ENCODE assay signal across 7 cellular contexts in genomic region chr22:46748206-46748947, GRCh38. TPM values are rescaled to one million over a fixed set of nuclear protein-coding genes. Genes with fewer than 3 reads are reported as not detected.
DNase-seq lines count a peak whose midpoint lies in the region; ATAC-seq and TF ChIP-seq lines count a peak whose summit lies in the region.

No MANE protein-coding gene starts in this region.

- H3K4me1 Mint-ChIP-seq in CD4-positive, CD25-positive, alpha-beta regulatory T cell = peaks cover 5 to 31% (median 19%) of the 10 kb centered on the region in 4 donors
- peaks cover 38% of the 10 kb centered on the region for H3K4me1 Mint-ChIP-seq in Calu3 (ENCODE audit: low read depth, unreplicated experiment)
- H3K4me1 Mint-ChIP-seq in dendritic cell treated with granulocyte-macrophage colony-stimulating factor and Interleukin-4, amounts not matched to agents 40 ng/mL and 50 ng/mL, for 4 days (ENCODE audit: low read depth) = peaks cover 49% of the 10 kb centered on the region

- H2AFZ ChIP-seq in parathyroid adenoma = no peak overlapping the region

- H3K9me3 Mint-ChIP-seq in CD4-positive, CD25-positive, alpha-beta regulatory T cell = no peaks in the 10 kb centered on the region
- no peaks in the 10 kb centered on the region for H3K9me3 Mint-ChIP-seq in Calu3 (ENCODE audit: low read depth, unreplicated experiment)
- H3K9me3 Mint-ChIP-seq in dendritic cell treated with granulocyte-macrophage colony-stimulating factor and Interleukin-4, amounts not matched to agents 40 ng/mL and 50 ng/mL, for 4 days = peaks cover under 1% of the 10 kb centered on the region

- H3K4me1 ChIP-seq in CD4-positive, CD25-positive, alpha-beta regulatory T cell (ENCODE audit: control insufficient read depth, insufficient read depth, low read length, poor library complexity, severe bottlenecking) = peaks cover 28% of the 10 kb centered on the region
- H3K4me1 ChIP-seq in parathyroid adenoma = no peaks in the 10 kb centered on the region

- no peaks in the 10 kb centered on the region for H3K79me2 ChIP-seq in parathyroid adenoma

- no peaks in the 10 kb centered on the region for H3K27me3 Mint-ChIP-seq in CD4-positive, CD25-positive, alpha-beta regulatory T cell
- no peaks in the 10 kb centered on the region for H3K27me3 Mint-ChIP-seq in Calu3 (ENCODE audit: unreplicated experiment)
- H3K27me3 Mint-ChIP-seq in dendritic cell treated with granulocyte-macrophage colony-stimulating factor and Interleukin-4, amounts not matched to agents 40 ng/mL and 50 ng/mL, for 4 days = peaks cover 22% of the 10 kb centered on the region

- H3K9me3 ChIP-seq in CD4-positive, CD25-positive, alpha-beta regulatory T cell (ENCODE audit: control insufficient read depth in 2 of 2, low read length in 2 of 2) = no peaks in the 10 kb centered on the region
- no peaks in the 10 kb centered on the region for H3K9me3 ChIP-seq in parathyroid adenoma (ENCODE audit: control insufficient read depth, low read length)

- no peak for ATAC-seq in CD4-positive, CD25-positive, alpha-beta regulatory T cell (ENCODE audit: low read depth in 2 of 2)
- ATAC-seq in HG03135 (IDR thresholded peaks at IDR 0.05; ENCODE audit: unreplicated experiment) = no peak

- H3K4me2 ChIP-seq in parathyroid adenoma (ENCODE audit: low read length) = no peak overlapping the region

- intact Hi-C loops in Calu3 (cut with micrococcal nuclease; ENCODE audit: unreplicated experiment) = no loop called here
- intact Hi-C loops in dendritic cell treated with granulocyte-macrophage colony-stimulating factor and Interleukin-4, amounts not matched to agents 40 ng/mL and 50 ng/mL, for 4 days (cut with micrococcal nuclease) = no loop called here

- H3K36me3 Mint-ChIP-seq in CD4-positive, CD25-positive, alpha-beta regulatory T cell = no peaks in the 10 kb centered on the region
- no peaks in the 10 kb centered on the region for H3K36me3 Mint-ChIP-seq in Calu3 (ENCODE audit: insufficient read depth, unreplicated experiment)
- H3K36me3 Mint-ChIP-seq in dendritic cell treated with granulocyte-macrophage colony-stimulating factor and Interleukin-4, amounts not matched to agents 40 ng/mL and 50 ng/mL, for 4 days (ENCODE audit: low read depth) = no peaks in the 10 kb centered on the region

- BruUV-seq in Calu3 (replicated peaks; lab: Mats Ljungman, UMichigan) = no TSS peak

- no peaks in the 10 kb centered on the region for H3K27me3 ChIP-seq in CD4-positive, CD25-positive, alpha-beta regulatory T cell (ENCODE audit: control insufficient read depth, insufficient read depth, low read length)
- H3K27me3 ChIP-seq in parathyroid adenoma (ENCODE audit: control insufficient read depth, insufficient read depth, low read length) = no peaks in the 10 kb centered on the region

- H3K27ac Mint-ChIP-seq in CD4-positive, CD25-positive, alpha-beta regulatory T cell = peak overlapping the region; percentile 94 to 100 (median 96)
- peak overlapping the region; percentile 88 for H3K27ac Mint-ChIP-seq in Calu3 (ENCODE audit: unreplicated experiment)
- H3K27ac Mint-ChIP-seq in dendritic cell treated with granulocyte-macrophage colony-stimulating factor and Interleukin-4, amounts not matched to agents 40 ng/mL and 50 ng/mL, for 4 days = peak overlapping the region; percentile 97

- DNase-seq in CD4-positive, CD25-positive, alpha-beta regulatory T cell = no peak
- no peak for DNase-seq in Calu3
- no peak for DNase-seq in NCI-H2196 (lab: John Stamatoyannopoulos, UW; ENCODE audit: unreplicated experiment)
- DNase-seq in NCI-H748 (lab: John Stamatoyannopoulos, UW; ENCODE audit: unreplicated experiment) = no peak

- CTCF ChIA-PET in Calu3 (lab: Charles Lee) = interaction anchor here (2.3 kb wide), 1 partner anchor 9 kb away, joined by 7 read pairs; no protein-coding TSS in a partner anchor

- no peak for TF ChIP-seq CTCF in Calu3 (IDR thresholded peaks at IDR 0.05; ENCODE audit: unreplicated experiment)
- no peak for TF ChIP-seq CTCF in parathyroid adenoma (IDR thresholded peaks at IDR 0.05)

- no peaks in the 10 kb centered on the region for H3K36me3 ChIP-seq in CD4-positive, CD25-positive, alpha-beta regulatory T cell (ENCODE audit: control insufficient read depth, insufficient read depth, low read length)
- no peaks in the 10 kb centered on the region for H3K36me3 ChIP-seq in parathyroid adenoma (ENCODE audit: control insufficient read depth, insufficient read depth, low read length)

- H3K9ac ChIP-seq in parathyroid adenoma = no peak overlapping the region

- H3K27ac ChIP-seq in CD4-positive, CD25-positive, alpha-beta regulatory T cell (ENCODE audit: insufficient read depth, low read length, poor library complexity, severe bottlenecking) = peak overlapping the region; percentile 65
- H3K27ac ChIP-seq in parathyroid adenoma = peak overlapping the region; percentile 36

- H3K4me3 ChIP-seq in CD4-positive, CD25-positive, alpha-beta regulatory T cell (ENCODE audit: low read depth, low read length) = no peak overlapping the region
- no peak overlapping the region for H3K4me3 ChIP-seq in parathyroid adenoma (ENCODE audit: low read depth, low read length)

- H3K4me3 Mint-ChIP-seq in CD4-positive, CD25-positive, alpha-beta regulatory T cell = peak overlapping the region in 2 of 4 donors; percentile 83
- H3K4me3 Mint-ChIP-seq in Calu3 (ENCODE audit: low read depth, unreplicated experiment) = no peak overlapping the region
- no peak overlapping the region for H3K4me3 Mint-ChIP-seq in dendritic cell treated with granulocyte-macrophage colony-stimulating factor and Interleukin-4, amounts not matched to agents 40 ng/mL and 50 ng/mL, for 4 days

RNA-seq across cellular contexts. Expression of gene CERK, which starts 10.3 kb away (rescaled TPM):
- total RNA-seq in CD4-positive, CD25-positive, alpha-beta regulatory T cell = 105 TPM
- 10 to 100 TPM; 75.5 to 94.3 (median 81.5) TPM for polyA plus RNA-seq in CD4-positive, CD25-positive, alpha-beta regulatory T cell
- 20.3 and 25.0 TPM in 2 replicates for total RNA-seq in Calu3 (2022)

RNA-seq across cellular contexts. Expression of gene TBC1D22A, which starts 14.1 kb away (rescaled TPM):
- 42.5 TPM for total RNA-seq in CD4-positive, CD25-positive, alpha-beta regulatory T cell
- 10 to 100 TPM; 19.8 to 34.0 (median 23.0) TPM for polyA plus RNA-seq in CD4-positive, CD25-positive, alpha-beta regulatory T cell
- total RNA-seq in Calu3 (2022) = 27.6 and 28.2 TPM in 2 replicates
